1 cellular context compared by ENCODE assay signal in the genomic region with DNA sequence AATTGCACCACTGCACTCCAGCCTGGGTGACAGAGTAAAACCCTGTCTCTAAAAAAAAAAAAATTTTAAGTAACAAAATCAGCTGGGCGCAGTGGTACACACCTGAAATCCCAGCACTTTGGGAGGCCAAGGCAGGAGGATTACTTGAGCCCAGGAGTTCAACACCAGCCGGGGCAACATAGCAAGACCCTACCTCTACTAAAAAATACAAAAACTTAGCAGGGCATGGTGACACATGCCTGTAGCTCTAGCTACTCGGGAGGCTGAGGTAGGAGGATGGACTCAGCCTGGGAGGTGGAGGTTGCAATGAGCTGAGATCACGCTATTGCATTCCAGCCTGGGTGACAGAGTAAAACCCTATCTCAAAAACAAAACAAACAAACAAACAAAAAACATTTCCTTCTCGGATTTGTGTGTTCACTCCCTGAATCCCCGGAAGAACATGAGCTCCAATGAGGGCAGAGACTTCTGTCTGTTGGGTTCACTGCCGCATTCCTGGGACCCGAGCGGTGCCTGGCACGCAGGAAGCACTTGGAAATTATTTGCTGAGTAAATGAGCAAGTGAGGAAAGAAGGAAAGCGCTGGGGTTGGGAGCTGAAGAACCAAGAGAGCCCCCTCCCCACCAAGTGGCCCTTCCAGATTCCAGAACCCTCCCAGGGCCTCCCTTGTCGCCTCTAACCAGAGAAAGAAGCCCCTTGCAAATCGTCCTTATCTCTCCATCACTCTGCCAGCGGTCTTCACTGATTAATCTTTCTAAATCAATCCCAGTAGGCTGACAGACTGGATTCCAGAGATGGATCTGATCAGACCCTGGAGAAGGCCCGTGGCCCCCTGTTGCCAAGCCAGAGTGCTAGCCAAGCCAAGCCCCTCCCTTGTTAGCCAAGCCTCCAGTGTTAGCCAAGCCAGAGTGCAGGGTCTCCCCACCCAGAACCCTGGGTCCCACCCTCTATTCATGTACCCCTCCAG.
A peak's percentile ranks its signal among the peaks of the same experiment; 100 is the strongest.
TF ChIP-seq lines count a peak whose summit lies in the region.

No MANE protein-coding gene starts in this region.

TF ChIP-seq in SK-N-SH, 30 proteins besides CTCF, POLR2A, EP300 and RAD21 (continued from another document):
- TF ChIP-seq, protein P1, sequence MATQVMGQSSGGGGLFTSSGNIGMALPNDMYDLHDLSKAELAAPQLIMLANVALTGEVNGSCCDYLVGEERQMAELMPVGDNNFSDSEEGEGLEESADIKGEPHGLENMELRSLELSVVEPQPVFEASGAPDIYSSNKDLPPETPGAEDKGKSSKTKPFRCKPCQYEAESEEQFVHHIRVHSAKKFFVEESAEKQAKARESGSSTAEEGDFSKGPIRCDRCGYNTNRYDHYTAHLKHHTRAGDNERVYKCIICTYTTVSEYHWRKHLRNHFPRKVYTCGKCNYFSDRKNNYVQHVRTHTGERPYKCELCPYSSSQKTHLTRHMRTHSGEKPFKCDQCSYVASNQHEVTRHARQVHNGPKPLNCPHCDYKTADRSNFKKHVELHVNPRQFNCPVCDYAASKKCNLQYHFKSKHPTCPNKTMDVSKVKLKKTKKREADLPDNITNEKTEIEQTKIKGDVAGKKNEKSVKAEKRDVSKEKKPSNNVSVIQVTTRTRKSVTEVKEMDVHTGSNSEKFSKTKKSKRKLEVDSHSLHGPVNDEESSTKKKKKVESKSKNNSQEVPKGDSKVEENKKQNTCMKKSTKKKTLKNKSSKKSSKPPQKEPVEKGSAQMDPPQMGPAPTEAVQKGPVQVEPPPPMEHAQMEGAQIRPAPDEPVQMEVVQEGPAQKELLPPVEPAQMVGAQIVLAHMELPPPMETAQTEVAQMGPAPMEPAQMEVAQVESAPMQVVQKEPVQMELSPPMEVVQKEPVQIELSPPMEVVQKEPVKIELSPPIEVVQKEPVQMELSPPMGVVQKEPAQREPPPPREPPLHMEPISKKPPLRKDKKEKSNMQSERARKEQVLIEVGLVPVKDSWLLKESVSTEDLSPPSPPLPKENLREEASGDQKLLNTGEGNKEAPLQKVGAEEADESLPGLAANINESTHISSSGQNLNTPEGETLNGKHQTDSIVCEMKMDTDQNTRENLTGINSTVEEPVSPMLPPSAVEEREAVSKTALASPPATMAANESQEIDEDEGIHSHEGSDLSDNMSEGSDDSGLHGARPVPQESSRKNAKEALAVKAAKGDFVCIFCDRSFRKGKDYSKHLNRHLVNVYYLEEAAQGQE (IDR thresholded peaks at IDR 0.05; ENCODE audit: low read depth, low read length) = 0 out of 2 replicates have a peak, but pooled peaks have one; percentile 3
- TF ChIP-seq NFIC (IDR thresholded peaks at IDR 0.05; ENCODE audit: borderline replicate concordance) (peak; percentile 49; the same call in 1 of the 2 replicates), FOSL2 (IDR thresholded peaks at IDR 0.05; ENCODE audit: borderline replicate concordance, low read depth) (no peak), TEAD4 (IDR thresholded peaks at IDR 0.05; ENCODE audit: borderline replicate concordance, insufficient read depth) (0 out of 2 replicates have a peak, but pooled peaks have one; percentile 28)
- TF ChIP-seq, protein P2, sequence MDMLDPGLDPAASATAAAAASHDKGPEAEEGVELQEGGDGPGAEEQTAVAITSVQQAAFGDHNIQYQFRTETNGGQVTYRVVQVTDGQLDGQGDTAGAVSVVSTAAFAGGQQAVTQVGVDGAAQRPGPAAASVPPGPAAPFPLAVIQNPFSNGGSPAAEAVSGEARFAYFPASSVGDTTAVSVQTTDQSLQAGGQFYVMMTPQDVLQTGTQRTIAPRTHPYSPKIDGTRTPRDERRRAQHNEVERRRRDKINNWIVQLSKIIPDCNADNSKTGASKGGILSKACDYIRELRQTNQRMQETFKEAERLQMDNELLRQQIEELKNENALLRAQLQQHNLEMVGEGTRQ (IDR thresholded peaks at IDR 0.05; ENCODE audit: borderline replicate concordance, low read depth, low read length) = no peak
